ENCODE assay signal across 11 cellular contexts in the genomic region with DNA sequence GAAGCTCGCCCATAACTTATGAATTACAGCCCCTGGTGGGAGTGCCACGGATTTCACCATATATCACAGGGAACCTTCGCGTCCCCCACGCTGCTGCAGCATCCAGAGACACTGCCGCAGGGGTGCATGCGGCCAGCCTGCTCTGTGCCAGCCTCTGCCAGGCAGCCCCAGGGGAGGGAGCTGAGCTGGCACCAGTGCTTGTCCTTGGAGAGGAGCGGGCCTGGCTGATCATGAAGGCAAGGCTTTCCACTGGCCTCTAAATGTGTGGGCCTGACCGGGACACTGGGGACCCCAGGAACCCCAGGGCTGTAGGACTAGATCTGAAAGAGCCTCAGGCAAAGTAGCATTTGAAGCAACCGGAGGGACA.
DNase-seq lines count a peak whose midpoint lies in the region; ATAC-seq and TF ChIP-seq lines count a peak whose summit lies in the region.
"Had no signal": no experiment of that assay in that cellular context is flagged by ENCODE, and none has a peak within 500 bp of the region (broad histone marks: within the 10 kb centered on the region; RNA-seq: fewer than 3 reads in every experiment).

No MANE protein-coding gene starts in this region.

- H3K36me3 Mint-ChIP-seq in activated naive CD4-positive, alpha-beta T cell treated with anti-CD3 and anti-CD28 coated beads, Interleukin-2, amount 50 U/mL, for 72 hours: no peaks in the 10 kb centered on the region

- peaks cover 6% of the 10 kb centered on the region for H3K27me3 ChIP-seq in transverse colon

- peaks cover 19% of the 10 kb centered on the region for H3K4me1 ChIP-seq in mucosa of descending colon (ENCODE audit: low read depth)
- H3K4me1 ChIP-seq in transverse colon: peaks cover 23 to 30% (median 27%) of the 10 kb centered on the region in 4 donors

- H3K9me3 ChIP-seq in mucosa of descending colon (no peaks in the 10 kb centered on the region), transverse colon (no peaks in the 10 kb centered on the region)
- H3K9me3 ChIP-seq: left lung had no signal

- peak overlapping the region; percentile 39 to 68 (median 64) for H3K27ac ChIP-seq in transverse colon
- H3K27ac ChIP-seq: left lung had no signal

- TF ChIP-seq CTCF in mucosa of descending colon (IDR thresholded peaks at IDR 0.05): no peak
- TF ChIP-seq CTCF in transverse colon (IDR thresholded peaks at IDR 0.05): peak in 1 of 5 experiments; percentile 26

- no peaks in the 10 kb centered on the region for H3K9me3 Mint-ChIP-seq in activated naive CD4-positive, alpha-beta T cell treated with anti-CD3 and anti-CD28 coated beads, Interleukin-2, amount 50 U/mL, for 72 hours

- intact Hi-C loops in mucosa of descending colon (cut with DNase I, micrococcal nuclease) (no loop called here), transverse colon (cut with DNase I; ENCODE audit: low total_unique reads) (loop anchor here (10.0 kb wide), 1 partner anchor 138 kb away; the partner anchor contains the start of gene ISL2)

- no peak for TF ChIP-seq POLR2A in transverse colon (IDR thresholded peaks at IDR 0.05)

- ATAC-seq in esophagus mucosa (peak; percentile 31), mucosa of descending colon (peak; percentile 4)
- ATAC-seq in activated naive CD4-positive, alpha-beta T cell treated with anti-CD3 and anti-CD28 coated beads, Interleukin-2, amount 50 U/mL, for 72 hours: no peak

- H3K27ac Mint-ChIP-seq in activated naive CD4-positive, alpha-beta T cell treated with anti-CD3 and anti-CD28 coated beads, Interleukin-2, amount 50 U/mL, for 72 hours: no peak overlapping the region

- TF ChIP-seq EP300 in transverse colon (IDR thresholded peaks at IDR 0.05; ENCODE audit: low read depth): no peak

- DNase-seq in NCI-H1694 (lab: John Stamatoyannopoulos, UW) (peak; percentile 26), NCI-H1694 treated with DMSO at 0.1 percent for 48 hours (lab: John Stamatoyannopoulos, UW) (no peak), mucosa of descending colon (peak in 1 of 3 donors; percentile 41), transverse colon (peak; percentile 38), NCI-H82 treated with DMSO at 0.1 percent for 48 hours (lab: John Stamatoyannopoulos, UW; ENCODE audit: unreplicated experiment) (no peak), HCEC 1CT (no peak)
- DNase-seq in activated naive CD4-positive, alpha-beta T cell treated with anti-CD3 and anti-CD28 coated beads, Interleukin-2, amount 50 U/mL, for 72 hours (ENCODE audit: low spot score in 2 of 2): no peak
- DNase-seq: 8988T, trophoblast cell had no signal

- H3K36me3 ChIP-seq in mucosa of descending colon (ENCODE audit: low read depth) (no peaks in the 10 kb centered on the region), transverse colon (no peaks in the 10 kb centered on the region)
- H3K36me3 ChIP-seq: left lung had no signal

- WGBS in transverse colon (ENCODE audit: low coverage in 1 of 2), 2 donors: 53% methylated on average over 10 of the region's 10 CpGs; no CpG with 5 or more reads in 1 of the 2 donors

- in situ Hi-C loops in transverse colon (cut with MboI; ENCODE audit: low pct_ligation_motif_present in 1 of 4, low pct_unique_long_range_greater_than_20kb in 1 of 4, low sequenced_read_pairs in 3 of 4): loop anchor here in 2 of 4 donors (25.0 kb wide), 2 partner anchors 140 to 665 kb away; partner anchors contain the start of gene ISL2 (in 1 of the 2)

- no peak overlapping the region for H3K4me3 ChIP-seq in mucosa of descending colon
- no peak overlapping the region for H3K4me3 ChIP-seq in transverse colon
- H3K4me3 ChIP-seq: left lung had no signal

Comparison
In these comparisons a context has a peak if more than half of its experiments do, and no peak if none do; other contexts are left out.
1. DNase-seq: peak in NCI-H1694 (single experiment) and transverse colon (single experiment); none in NCI-H1694 treated with DMSO at 0.1 percent for 48 hours (single experiment), NCI-H82 treated with DMSO at 0.1 percent for 48 hours (single experiment), activated naive CD4-positive, alpha-beta T cell treated with anti-CD3 and anti-CD28 coated beads, Interleukin-2, amount 50 U/mL, for 72 hours (0 of 2) and HCEC 1CT (single experiment).
2. ATAC-seq: peak in esophagus mucosa (single experiment) and mucosa of descending colon (single experiment); none in activated naive CD4-positive, alpha-beta T cell treated with anti-CD3 and anti-CD28 coated beads, Interleukin-2, amount 50 U/mL, for 72 hours (0 of 2).